ENCODE assay signal across 1 cellular context in the genomic region with DNA sequence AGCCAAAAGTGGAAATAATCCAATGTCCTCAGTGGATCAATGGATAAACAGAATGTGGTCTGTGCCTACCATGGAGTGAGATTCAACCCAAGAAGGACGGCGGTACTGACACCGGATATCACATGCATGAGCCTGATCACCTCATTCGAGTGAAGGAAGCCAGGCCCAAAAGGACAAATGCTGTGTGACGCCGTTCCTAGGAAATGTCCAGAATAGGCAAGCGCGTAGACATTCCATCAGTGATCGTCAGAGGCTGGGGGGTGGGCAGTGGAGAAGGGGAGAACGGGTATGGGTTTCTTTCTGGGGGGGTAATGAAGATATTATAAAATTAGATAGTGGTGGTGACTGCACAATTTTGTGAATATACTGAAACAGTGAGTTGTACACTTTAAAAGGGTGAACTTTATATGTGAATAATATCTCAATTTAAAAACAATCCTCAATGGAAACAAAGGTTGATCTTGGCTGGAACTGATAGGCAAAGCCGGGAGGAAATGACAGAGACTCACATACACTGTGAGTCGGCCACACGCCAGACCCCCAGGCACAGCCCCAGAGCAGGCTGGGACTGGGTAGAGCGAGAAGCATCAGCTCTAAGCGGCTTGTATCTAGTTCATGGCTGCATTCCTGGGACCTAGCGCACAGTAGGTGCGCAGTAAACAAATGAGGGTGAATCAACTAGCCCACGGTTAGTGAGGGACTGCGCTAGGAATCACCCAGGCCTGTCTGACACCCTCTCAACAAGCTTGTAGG.
TF ChIP-seq lines count a peak whose summit lies in the region.

No MANE protein-coding gene starts in this region.

TF ChIP-seq in K562, 482 proteins besides CTCF, POLR2A, EP300 and RAD21 (continued from another document):
- TF ChIP-seq, protein P1, sequence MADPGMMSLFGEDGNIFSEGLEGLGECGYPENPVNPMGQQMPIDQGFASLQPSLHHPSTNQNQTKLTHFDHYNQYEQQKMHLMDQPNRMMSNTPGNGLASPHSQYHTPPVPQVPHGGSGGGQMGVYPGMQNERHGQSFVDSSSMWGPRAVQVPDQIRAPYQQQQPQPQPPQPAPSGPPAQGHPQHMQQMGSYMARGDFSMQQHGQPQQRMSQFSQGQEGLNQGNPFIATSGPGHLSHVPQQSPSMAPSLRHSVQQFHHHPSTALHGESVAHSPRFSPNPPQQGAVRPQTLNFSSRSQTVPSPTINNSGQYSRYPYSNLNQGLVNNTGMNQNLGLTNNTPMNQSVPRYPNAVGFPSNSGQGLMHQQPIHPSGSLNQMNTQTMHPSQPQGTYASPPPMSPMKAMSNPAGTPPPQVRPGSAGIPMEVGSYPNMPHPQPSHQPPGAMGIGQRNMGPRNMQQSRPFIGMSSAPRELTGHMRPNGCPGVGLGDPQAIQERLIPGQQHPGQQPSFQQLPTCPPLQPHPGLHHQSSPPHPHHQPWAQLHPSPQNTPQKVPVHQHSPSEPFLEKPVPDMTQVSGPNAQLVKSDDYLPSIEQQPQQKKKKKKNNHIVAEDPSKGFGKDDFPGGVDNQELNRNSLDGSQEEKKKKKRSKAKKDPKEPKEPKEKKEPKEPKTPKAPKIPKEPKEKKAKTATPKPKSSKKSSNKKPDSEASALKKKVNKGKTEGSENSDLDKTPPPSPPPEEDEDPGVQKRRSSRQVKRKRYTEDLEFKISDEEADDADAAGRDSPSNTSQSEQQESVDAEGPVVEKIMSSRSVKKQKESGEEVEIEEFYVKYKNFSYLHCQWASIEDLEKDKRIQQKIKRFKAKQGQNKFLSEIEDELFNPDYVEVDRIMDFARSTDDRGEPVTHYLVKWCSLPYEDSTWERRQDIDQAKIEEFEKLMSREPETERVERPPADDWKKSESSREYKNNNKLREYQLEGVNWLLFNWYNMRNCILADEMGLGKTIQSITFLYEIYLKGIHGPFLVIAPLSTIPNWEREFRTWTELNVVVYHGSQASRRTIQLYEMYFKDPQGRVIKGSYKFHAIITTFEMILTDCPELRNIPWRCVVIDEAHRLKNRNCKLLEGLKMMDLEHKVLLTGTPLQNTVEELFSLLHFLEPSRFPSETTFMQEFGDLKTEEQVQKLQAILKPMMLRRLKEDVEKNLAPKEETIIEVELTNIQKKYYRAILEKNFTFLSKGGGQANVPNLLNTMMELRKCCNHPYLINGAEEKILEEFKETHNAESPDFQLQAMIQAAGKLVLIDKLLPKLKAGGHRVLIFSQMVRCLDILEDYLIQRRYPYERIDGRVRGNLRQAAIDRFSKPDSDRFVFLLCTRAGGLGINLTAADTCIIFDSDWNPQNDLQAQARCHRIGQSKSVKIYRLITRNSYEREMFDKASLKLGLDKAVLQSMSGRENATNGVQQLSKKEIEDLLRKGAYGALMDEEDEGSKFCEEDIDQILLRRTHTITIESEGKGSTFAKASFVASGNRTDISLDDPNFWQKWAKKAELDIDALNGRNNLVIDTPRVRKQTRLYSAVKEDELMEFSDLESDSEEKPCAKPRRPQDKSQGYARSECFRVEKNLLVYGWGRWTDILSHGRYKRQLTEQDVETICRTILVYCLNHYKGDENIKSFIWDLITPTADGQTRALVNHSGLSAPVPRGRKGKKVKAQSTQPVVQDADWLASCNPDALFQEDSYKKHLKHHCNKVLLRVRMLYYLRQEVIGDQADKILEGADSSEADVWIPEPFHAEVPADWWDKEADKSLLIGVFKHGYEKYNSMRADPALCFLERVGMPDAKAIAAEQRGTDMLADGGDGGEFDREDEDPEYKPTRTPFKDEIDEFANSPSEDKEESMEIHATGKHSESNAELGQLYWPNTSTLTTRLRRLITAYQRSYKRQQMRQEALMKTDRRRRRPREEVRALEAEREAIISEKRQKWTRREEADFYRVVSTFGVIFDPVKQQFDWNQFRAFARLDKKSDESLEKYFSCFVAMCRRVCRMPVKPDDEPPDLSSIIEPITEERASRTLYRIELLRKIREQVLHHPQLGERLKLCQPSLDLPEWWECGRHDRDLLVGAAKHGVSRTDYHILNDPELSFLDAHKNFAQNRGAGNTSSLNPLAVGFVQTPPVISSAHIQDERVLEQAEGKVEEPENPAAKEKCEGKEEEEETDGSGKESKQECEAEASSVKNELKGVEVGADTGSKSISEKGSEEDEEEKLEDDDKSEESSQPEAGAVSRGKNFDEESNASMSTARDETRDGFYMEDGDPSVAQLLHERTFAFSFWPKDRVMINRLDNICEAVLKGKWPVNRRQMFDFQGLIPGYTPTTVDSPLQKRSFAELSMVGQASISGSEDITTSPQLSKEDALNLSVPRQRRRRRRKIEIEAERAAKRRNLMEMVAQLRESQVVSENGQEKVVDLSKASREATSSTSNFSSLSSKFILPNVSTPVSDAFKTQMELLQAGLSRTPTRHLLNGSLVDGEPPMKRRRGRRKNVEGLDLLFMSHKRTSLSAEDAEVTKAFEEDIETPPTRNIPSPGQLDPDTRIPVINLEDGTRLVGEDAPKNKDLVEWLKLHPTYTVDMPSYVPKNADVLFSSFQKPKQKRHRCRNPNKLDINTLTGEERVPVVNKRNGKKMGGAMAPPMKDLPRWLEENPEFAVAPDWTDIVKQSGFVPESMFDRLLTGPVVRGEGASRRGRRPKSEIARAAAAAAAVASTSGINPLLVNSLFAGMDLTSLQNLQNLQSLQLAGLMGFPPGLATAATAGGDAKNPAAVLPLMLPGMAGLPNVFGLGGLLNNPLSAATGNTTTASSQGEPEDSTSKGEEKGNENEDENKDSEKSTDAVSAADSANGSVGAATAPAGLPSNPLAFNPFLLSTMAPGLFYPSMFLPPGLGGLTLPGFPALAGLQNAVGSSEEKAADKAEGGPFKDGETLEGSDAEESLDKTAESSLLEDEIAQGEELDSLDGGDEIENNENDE (IDR thresholded peaks at IDR 0.05; ENCODE audit: low read depth, low read length) = no peak
- TF ChIP-seq NFE2 (IDR thresholded peaks at IDR 0.05; ENCODE audit: low read depth) (no peak), FOXK2 (conservative IDR thresholded peaks at IDR 0.05 in 1 of 2, IDR thresholded peaks at IDR 0.05 in 1 of 2; ENCODE audit: low read depth in 2 of 2) (no peak), WHSC1 (IDR thresholded peaks at IDR 0.05; ENCODE audit: low read length) (no peak)
